In the genomic region with DNA sequence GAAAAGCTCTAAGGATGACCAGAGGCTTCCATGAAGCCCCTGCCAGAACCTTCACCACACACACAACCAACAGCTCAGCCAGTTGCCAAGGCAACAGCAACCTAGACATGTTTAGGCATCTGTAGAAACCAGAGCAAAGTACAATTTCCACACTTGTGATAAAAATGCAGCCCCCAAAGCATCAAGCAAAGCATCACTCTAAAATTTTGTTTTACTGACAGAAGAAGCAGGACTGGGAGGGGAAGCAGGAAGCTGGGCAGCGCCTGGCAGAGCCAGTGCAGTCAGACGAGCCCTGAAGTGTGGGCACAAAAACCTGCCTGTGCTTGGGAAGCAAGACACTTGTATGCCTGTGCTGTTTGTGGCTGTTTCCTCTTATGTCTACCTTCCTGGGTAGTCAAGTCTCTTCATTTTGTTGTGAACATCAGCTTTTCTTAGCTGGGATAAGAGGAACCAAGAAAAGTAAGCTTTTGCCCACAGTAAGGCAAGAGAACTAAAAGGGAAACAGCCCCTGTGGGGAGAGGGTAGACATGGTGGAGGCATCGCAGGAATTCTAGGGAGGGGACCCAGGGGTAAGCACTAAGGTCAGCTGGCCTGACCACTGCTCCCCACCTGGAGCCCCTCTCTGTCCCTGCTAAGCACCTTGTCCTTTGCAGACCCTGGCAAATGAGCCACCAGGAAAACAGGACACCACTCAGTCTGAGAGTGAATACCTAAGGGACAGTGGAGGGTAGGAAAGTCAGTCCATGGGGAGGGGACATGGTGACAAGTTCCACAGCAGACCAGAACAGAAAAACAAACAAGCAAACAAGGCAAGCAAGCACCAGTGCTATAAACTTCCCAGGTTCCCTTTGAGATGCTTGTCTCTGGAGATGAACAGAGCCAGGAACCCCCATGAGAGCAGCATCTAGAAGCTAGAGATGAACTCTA, we compare ENCODE assay signal across 7 cellular contexts. TPM values are rescaled to one million over a fixed set of nuclear protein-coding genes. Genes with fewer than 3 reads are reported as not detected.
DNase-seq lines count a peak whose midpoint lies in the region.

No MANE protein-coding gene starts in this region.

- H3K27ac Mint-ChIP-seq in activated T-helper 2 cell treated with anti-CD3 and anti-CD28 coated beads, Interferon-gamma antibody, Interleukin-2, Interleukin-4, amounts not matched to agents 10 μg/mL and 5 μg/mL and 100 μg/mL, durations not matched to agents 14 hours and 24 hours and 36 hours: peak overlapping the region; percentile 30
- peak overlapping the region; percentile 38 for H3K27ac Mint-ChIP-seq in stimulated activated naive CD8-positive, alpha-beta T cell treated with anti-CD3 and anti-CD28 coated beads, Interleukin-15, Interleukin-2, amounts not matched to agents 100 ng/mL and 50 ng/mL, for 24 hours

- no peak overlapping the region for H3K4me3 Mint-ChIP-seq in activated T-helper 2 cell treated with anti-CD3 and anti-CD28 coated beads, Interferon-gamma antibody, Interleukin-2, Interleukin-4, amounts not matched to agents 10 μg/mL and 5 μg/mL and 100 μg/mL, durations not matched to agents 14 hours and 24 hours and 36 hours (ENCODE audit: low read depth)
- peak overlapping the region; percentile 5 for H3K4me3 Mint-ChIP-seq in stimulated activated naive CD8-positive, alpha-beta T cell treated with anti-CD3 and anti-CD28 coated beads, Interleukin-15, Interleukin-2, amounts not matched to agents 100 ng/mL and 50 ng/mL, for 24 hours

- DNase-seq in LHCN-M2 (ENCODE audit: low read depth) (peak; percentile 39), hippocampal formation (lab: John Stamatoyannopoulos, UW) (peak; percentile 45 to 46), COR-L47 (lab: John Stamatoyannopoulos, UW) (no peak), NCI-H2107 treated with DMSO at 0.1 percent for 48 hours (lab: John Stamatoyannopoulos, UW; ENCODE audit: unreplicated experiment) (no peak), H4 (ENCODE audit: low spot score) (no peak)
- DNase-seq in activated T-helper 2 cell treated with anti-CD3 and anti-CD28 coated beads, Interferon-gamma antibody, Interleukin-2, Interleukin-4, amounts not matched to agents 10 μg/mL and 5 μg/mL and 100 μg/mL, durations not matched to agents 14 hours and 24 hours and 36 hours (ENCODE audit: low spot score): no peak

- no peaks in the 10 kb centered on the region for H3K27me3 Mint-ChIP-seq in activated T-helper 2 cell treated with anti-CD3 and anti-CD28 coated beads, Interferon-gamma antibody, Interleukin-2, Interleukin-4, amounts not matched to agents 10 μg/mL and 5 μg/mL and 100 μg/mL, durations not matched to agents 14 hours and 24 hours and 36 hours (ENCODE audit: low read depth)
- H3K27me3 Mint-ChIP-seq in stimulated activated naive CD8-positive, alpha-beta T cell treated with anti-CD3 and anti-CD28 coated beads, Interleukin-15, Interleukin-2, amounts not matched to agents 100 ng/mL and 50 ng/mL, for 24 hours: no peaks in the 10 kb centered on the region

- peaks cover 66% of the 10 kb centered on the region for H3K4me1 Mint-ChIP-seq in activated T-helper 2 cell treated with anti-CD3 and anti-CD28 coated beads, Interferon-gamma antibody, Interleukin-2, Interleukin-4, amounts not matched to agents 10 μg/mL and 5 μg/mL and 100 μg/mL, durations not matched to agents 14 hours and 24 hours and 36 hours (ENCODE audit: low read depth)
- peaks cover 92% of the 10 kb centered on the region for H3K4me1 Mint-ChIP-seq in stimulated activated naive CD8-positive, alpha-beta T cell treated with anti-CD3 and anti-CD28 coated beads, Interleukin-15, Interleukin-2, amounts not matched to agents 100 ng/mL and 50 ng/mL, for 24 hours (ENCODE audit: low read depth)

- intact Hi-C loops in activated T-helper 2 cell treated with anti-CD3 and anti-CD28 coated beads, Interferon-gamma antibody, Interleukin-2, Interleukin-4, amounts not matched to agents 10 μg/mL and 5 μg/mL and 100 μg/mL, durations not matched to agents 14 hours and 24 hours and 36 hours (cut with micrococcal nuclease): loop anchor here (2.0 to 5.0 kb wide), 3 partner anchors 13 to 139 kb away; partner anchors contain the start of gene PACSIN2

- H3K36me3 Mint-ChIP-seq in activated T-helper 2 cell treated with anti-CD3 and anti-CD28 coated beads, Interferon-gamma antibody, Interleukin-2, Interleukin-4, amounts not matched to agents 10 μg/mL and 5 μg/mL and 100 μg/mL, durations not matched to agents 14 hours and 24 hours and 36 hours (ENCODE audit: low read depth): peaks cover 4% of the 10 kb centered on the region
- peaks cover 5% of the 10 kb centered on the region for H3K36me3 Mint-ChIP-seq in stimulated activated naive CD8-positive, alpha-beta T cell treated with anti-CD3 and anti-CD28 coated beads, Interleukin-15, Interleukin-2, amounts not matched to agents 100 ng/mL and 50 ng/mL, for 24 hours (ENCODE audit: low read depth)

- H3K9me3 Mint-ChIP-seq in activated T-helper 2 cell treated with anti-CD3 and anti-CD28 coated beads, Interferon-gamma antibody, Interleukin-2, Interleukin-4, amounts not matched to agents 10 μg/mL and 5 μg/mL and 100 μg/mL, durations not matched to agents 14 hours and 24 hours and 36 hours: no peaks in the 10 kb centered on the region
- H3K9me3 Mint-ChIP-seq in stimulated activated naive CD8-positive, alpha-beta T cell treated with anti-CD3 and anti-CD28 coated beads, Interleukin-15, Interleukin-2, amounts not matched to agents 100 ng/mL and 50 ng/mL, for 24 hours: no peaks in the 10 kb centered on the region

RNA-seq across cellular contexts. Expression of gene PACSIN2, which starts 13.4 kb away (rescaled TPM):
- total RNA-seq in LHCN-M2 (2014; rRNA removed): 66.3 and 66.8 TPM in 2 replicates
- polyA plus RNA-seq in LHCN-M2 (2012): 44.8 TPM
- 30.8 and 32.5 TPM in 2 replicates for total RNA-seq in activated T-helper 2 cell treated with anti-CD3 and anti-CD28 coated beads, Interferon-gamma antibody, Interleukin-2, Interleukin-4, amounts not matched to agents 10 μg/mL and 5 μg/mL and 100 μg/mL, durations not matched to agents 14 hours and 24 hours and 36 hours
- 52.4 and 56.9 TPM in 2 replicates for total RNA-seq in H4 (2014; rRNA removed; shearing (Covaris generic))

Comparison
In these comparisons a context has a peak if more than half of its experiments do, and no peak if none do; other contexts are left out.
1. DNase-seq: peak in LHCN-M2 (single experiment) and hippocampal formation (2 of 2); none in activated T-helper 2 cell treated with anti-CD3 and anti-CD28 coated beads, Interferon-gamma antibody, Interleukin-2, Interleukin-4, amounts not matched to agents 10 μg/mL and 5 μg/mL and 100 μg/mL, durations not matched to agents 14 hours and 24 hours and 36 hours (single experiment), COR-L47 (single experiment), NCI-H2107 treated with DMSO at 0.1 percent for 48 hours (single experiment) and H4 (single experiment).